ENCODE assay signal across 15 cellular contexts in the genomic region with DNA sequence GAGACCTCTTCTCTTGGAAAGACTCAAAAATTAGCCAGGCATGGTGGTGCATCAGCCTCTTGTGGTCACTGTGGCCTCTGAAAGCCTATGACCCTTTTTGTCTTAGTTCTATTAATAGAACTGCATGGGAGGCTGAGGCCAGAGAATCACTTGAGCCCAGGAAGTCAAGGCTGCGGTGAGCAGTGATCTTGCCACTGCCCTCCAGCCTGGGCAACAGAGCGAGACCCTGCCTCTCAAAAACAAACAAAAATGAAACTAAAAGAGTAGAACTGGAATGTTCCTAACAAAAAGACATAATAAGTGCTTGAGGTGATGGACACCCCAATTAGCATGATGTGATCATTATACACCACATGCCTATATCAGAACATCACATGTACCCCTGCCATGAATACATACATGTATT.
A peak's percentile ranks its signal among the peaks of the same experiment; 100 is the strongest.
DNase-seq lines count a peak whose midpoint lies in the region; ATAC-seq and TF ChIP-seq lines count a peak whose summit lies in the region.
"Had no signal": no experiment of that assay in that cellular context is flagged by ENCODE, and none has a peak within 500 bp of the region (broad histone marks: within the 10 kb centered on the region; RNA-seq: fewer than 3 reads in every experiment).

No MANE protein-coding gene starts in this region.

- no peak for DNase-seq in activated CD8-positive, alpha-beta T cell treated with anti-CD3 and anti-CD28 coated beads for 36 hours
- DNase-seq in HEK293T (ENCODE audit: extremely low spot score), result no peak
- DNase-seq in effector memory CD8-positive, alpha-beta T cell, result no peak
- DNase-seq: CD4-positive, CD25-positive, alpha-beta regulatory T cell; endodermal cell; hippocampal formation; NCI-H2029; stimulated activated CD4-positive, alpha-beta T cell treated with anti-CD3 and anti-CD28 coated beads, Interleukin-4, amount 100 ng/mL, for 24 hours had no signal

- H3K36me3 ChIP-seq in neutrophil, result no peaks in the 10 kb centered on the region

- no peak overlapping the region for H3K27ac Mint-ChIP-seq in activated CD8-positive, alpha-beta T cell treated with anti-CD3 and anti-CD28 coated beads for 36 hours
- no peak overlapping the region for H3K27ac Mint-ChIP-seq in effector memory CD8-positive, alpha-beta T cell
- H3K27ac Mint-ChIP-seq: CD4-positive, CD25-positive, alpha-beta regulatory T cell; endodermal cell; stimulated activated naive CD8-positive, alpha-beta T cell treated with anti-CD3 and anti-CD28 coated beads, Interleukin-15, Interleukin-2, amounts not matched to agents 100 ng/mL and 50 ng/mL, for 24 hours; WTC11 had no signal

- peak overlapping the region; percentile 77 for H3K27ac ChIP-seq in neutrophil

- TF ChIP-seq CTCF in neutrophil (IDR thresholded peaks at IDR 0.05), result no peak
- TF ChIP-seq CTCF in activated CD8-positive, alpha-beta T cell treated with anti-CD3 and anti-CD28 coated beads for 36 hours (IDR thresholded peaks at IDR 0.05), result no peak

- H3K27me3 Mint-ChIP-seq in activated CD8-positive, alpha-beta T cell treated with anti-CD3 and anti-CD28 coated beads for 36 hours, result no peaks in the 10 kb centered on the region
- peaks cover 0 to 5% of the 10 kb centered on the region in 2 donors for H3K27me3 Mint-ChIP-seq in effector memory CD8-positive, alpha-beta T cell

- CTCF ChIA-PET in activated CD8-positive, alpha-beta T cell treated with anti-CD3 and anti-CD28 coated beads for 36 hours (lab: Charles Lee), result no interaction called here
- CTCF ChIA-PET in HEK293T (lab: Yijun Ruan, JAX), result no interaction called here

- intact Hi-C loops in activated CD8-positive, alpha-beta T cell treated with anti-CD3 and anti-CD28 coated beads for 36 hours (cut with micrococcal nuclease), result no loop called here

- POLR2A ChIA-PET in activated CD8-positive, alpha-beta T cell treated with anti-CD3 and anti-CD28 coated beads for 36 hours (lab: Charles Lee), result interaction anchor here (0.6 kb wide), 1 partner anchor 1019 kb away, joined by 3 read pairs; no protein-coding TSS in a partner anchor
- POLR2A ChIA-PET in HEK293T (lab: Yijun Ruan, JAX), result no interaction called here

- no peaks in the 10 kb centered on the region for H3K27me3 ChIP-seq in neutrophil

- H3K9me3 ChIP-seq in neutrophil, result no peaks in the 10 kb centered on the region

- ATAC-seq in GM18508 (IDR thresholded peaks at IDR 0.05; ENCODE audit: insufficient read depth, unreplicated experiment), result peak; percentile 38
- peak; percentile 52 for ATAC-seq in GM21717 (IDR thresholded peaks at IDR 0.05; ENCODE audit: unreplicated experiment)
- peak; percentile 35 for ATAC-seq in HG03469 (IDR thresholded peaks at IDR 0.05; ENCODE audit: unreplicated experiment)
- no peak for ATAC-seq in activated CD8-positive, alpha-beta T cell treated with anti-CD3 and anti-CD28 coated beads for 36 hours
- ATAC-seq in GM21528 (IDR thresholded peaks at IDR 0.05; ENCODE audit: low FRiP score, unreplicated experiment), result no peak
- no peak for ATAC-seq in effector memory CD8-positive, alpha-beta T cell (replicated peaks)
- ATAC-seq: WTC11 had no signal

- no peaks in the 10 kb centered on the region for H3K4me1 Mint-ChIP-seq in activated CD8-positive, alpha-beta T cell treated with anti-CD3 and anti-CD28 coated beads for 36 hours (ENCODE audit: low read depth)
- H3K4me1 Mint-ChIP-seq in effector memory CD8-positive, alpha-beta T cell (ENCODE audit: low read depth in 2 of 2), result no peaks in the 10 kb centered on the region
- H3K4me1 Mint-ChIP-seq: CD4-positive, CD25-positive, alpha-beta regulatory T cell had no signal

- no peaks in the 10 kb centered on the region for H3K36me3 Mint-ChIP-seq in activated CD8-positive, alpha-beta T cell treated with anti-CD3 and anti-CD28 coated beads for 36 hours (ENCODE audit: low read depth)
- H3K36me3 Mint-ChIP-seq in effector memory CD8-positive, alpha-beta T cell (ENCODE audit: insufficient read depth), result peaks cover 3% of the 10 kb centered on the region
- H3K36me3 Mint-ChIP-seq: CD4-positive, CD25-positive, alpha-beta regulatory T cell; WTC11 had no signal

- no peaks in the 10 kb centered on the region for H3K9me3 Mint-ChIP-seq in activated CD8-positive, alpha-beta T cell treated with anti-CD3 and anti-CD28 coated beads for 36 hours
- no peaks in the 10 kb centered on the region for H3K9me3 Mint-ChIP-seq in effector memory CD8-positive, alpha-beta T cell
- H3K9me3 Mint-ChIP-seq: CD4-positive, CD25-positive, alpha-beta regulatory T cell; endodermal cell; stimulated activated naive CD8-positive, alpha-beta T cell treated with anti-CD3 and anti-CD28 coated beads, Interleukin-15, Interleukin-2, amounts not matched to agents 100 ng/mL and 50 ng/mL, for 24 hours; WTC11 had no signal

- H3K4me3 Mint-ChIP-seq in activated CD8-positive, alpha-beta T cell treated with anti-CD3 and anti-CD28 coated beads for 36 hours, result no peak overlapping the region
- H3K4me3 Mint-ChIP-seq in effector memory CD8-positive, alpha-beta T cell, result no peak overlapping the region
- H3K4me3 Mint-ChIP-seq: CD4-positive, CD25-positive, alpha-beta regulatory T cell; endodermal cell; stimulated activated naive CD8-positive, alpha-beta T cell treated with anti-CD3 and anti-CD28 coated beads, Interleukin-15, Interleukin-2, amounts not matched to agents 100 ng/mL and 50 ng/mL, for 24 hours; WTC11 had no signal

- peaks cover 78% of the 10 kb centered on the region in 2 experiments for H3K4me1 ChIP-seq in neutrophil (ENCODE audit: control insufficient read depth in 1 of 2, insufficient read depth in 1 of 2, low read depth in 1 of 2, low read length in 1 of 2)

- no peak overlapping the region for H3K4me3 ChIP-seq in neutrophil (ENCODE audit: low read depth in 1 of 2, low read length in 1 of 2)

TF ChIP-seq in HEK293T, 16 proteins besides CTCF, POLR2A, EP300 and RAD21:
- TF ChIP-seq ARNT (IDR thresholded peaks at IDR 0.05) (no peak), FOXM1 (IDR thresholded peaks at IDR 0.05; ENCODE audit: borderline replicate concordance) (no peak), LEF1 (IDR thresholded peaks at IDR 0.05; ENCODE audit: borderline replicate concordance) (no peak), HDGF (IDR thresholded peaks at IDR 0.05; ENCODE audit: borderline replicate concordance) (no peak)

Comparison
In these comparisons a context has a peak if more than half of its experiments do, and no peak if none do; other contexts are left out.
1. ATAC-seq: peak in GM18508 (single experiment), GM21717 (single experiment) and HG03469 (single experiment); none in activated CD8-positive, alpha-beta T cell treated with anti-CD3 and anti-CD28 coated beads for 36 hours (single experiment), GM21528 (single experiment) and effector memory CD8-positive, alpha-beta T cell (single experiment).